In genomic region chr10:817371-817770, GRCh38 we compare ENCODE assay signal across 17 cellular contexts.
DNase-seq lines count a peak whose midpoint lies in the region; ATAC-seq and TF ChIP-seq lines count a peak whose summit lies in the region.
"Had no signal": no experiment of that assay in that cellular context is flagged by ENCODE, and none has a peak within 500 bp of the region (broad histone marks: within the 10 kb centered on the region; RNA-seq: fewer than 3 reads in every experiment).

No MANE protein-coding gene starts in this region.

- TF ChIP-seq CTCF in left ventricle myocardium inferior (IDR thresholded peaks at IDR 0.05; ENCODE audit: borderline replicate concordance) (no peak), fibroblast of the aortic adventitia (IDR thresholded peaks at IDR 0.05; ENCODE audit: insufficient read depth, low read length) (no peak), psoas muscle (IDR thresholded peaks at IDR 0.05) (no peak), upper lobe of right lung (IDR thresholded peaks at IDR 0.05) (no peak), GM10266 (IDR thresholded peaks at IDR 0.05; ENCODE audit: control insufficient read depth, insufficient read depth, low read depth, missing control alignments) (no peak)

- H3K4me1 ChIP-seq in left ventricle myocardium inferior (peaks cover 36% of the 10 kb centered on the region), psoas muscle (peaks cover 20% of the 10 kb centered on the region), upper lobe of right lung (peaks cover 16% of the 10 kb centered on the region)
- H3K4me1 ChIP-seq: A549 had no signal

- no peak for ATAC-seq in psoas muscle
- ATAC-seq in upper lobe of right lung = peak; percentile 69
- no peak for ATAC-seq in GM21526 (IDR thresholded peaks at IDR 0.05; ENCODE audit: low FRiP score, unreplicated experiment)
- ATAC-seq: A549 had no signal

- DNase-seq in left ventricle myocardium inferior (no peak), cardiac septum (ENCODE audit: low spot score) (no peak), fibroblast of the aortic adventitia (ENCODE audit: low read depth) (peak; percentile 8), psoas muscle (no peak), upper lobe of right lung (no peak), GM10266 (ENCODE audit: extremely low spot score) (no peak), DMS 273 (lab: John Stamatoyannopoulos, UW; ENCODE audit: unreplicated experiment) (no peak)
- DNase-seq: GDM1, H7, Kasumi-1, NCI-H1105, NCI-H1694, NCI-H2107, NCI-H2227 treated with DMSO at 0.1 percent for 48 hours, NCI-H524 treated with DMSO at 0.1 percent for 48 hours had no signal

- H3K4me3 ChIP-seq in left ventricle myocardium inferior (no peak overlapping the region), fibroblast of the aortic adventitia (ENCODE audit: low read depth, low read length) (no peak overlapping the region), psoas muscle (no peak overlapping the region), upper lobe of right lung (no peak overlapping the region)
- H3K4me3 ChIP-seq: A549 had no signal

- peak overlapping the region; percentile 20 for H3K27ac ChIP-seq in left ventricle myocardium inferior (replicated peaks)
- H3K27ac ChIP-seq in psoas muscle = peak overlapping the region; percentile 37
- H3K27ac ChIP-seq in upper lobe of right lung = peak overlapping the region; percentile 42
- H3K27ac ChIP-seq: A549 had no signal

- intact Hi-C loops in left ventricle myocardium inferior (cut with micrococcal nuclease) (no loop called here), cardiac septum (cut with DNase I) (loop anchor here (10.0 kb wide), 1 partner anchor 117 kb away; the partner anchor contains the start of gene LARP4B), psoas muscle (cut with DNase I) (no loop called here), upper lobe of right lung (cut with DNase I) (no loop called here)

- no peaks in the 10 kb centered on the region for H3K27me3 ChIP-seq in left ventricle myocardium inferior (ENCODE audit: low read depth)
- H3K27me3 ChIP-seq in psoas muscle (ENCODE audit: insufficient read depth in 3 of 3, low read length in 2 of 3) = no peaks in the 10 kb centered on the region
- H3K27me3 ChIP-seq in upper lobe of right lung = no peaks in the 10 kb centered on the region

- H3K9me3 ChIP-seq in left ventricle myocardium inferior (replicated peaks) (no peaks in the 10 kb centered on the region), psoas muscle (no peaks in the 10 kb centered on the region), upper lobe of right lung (no peaks in the 10 kb centered on the region)
- H3K9me3 ChIP-seq: A549 had no signal

- H3K36me3 ChIP-seq in left ventricle myocardium inferior (peaks cover 86% of the 10 kb centered on the region), psoas muscle (ENCODE audit: insufficient read depth in 1 of 2, low read depth in 1 of 2) (peaks cover 0 to 97% of the 10 kb centered on the region in 2 donors), upper lobe of right lung (peaks cover 99% of the 10 kb centered on the region)

- 67 to 81% (median 75%) methylated on average over 6 of the region's 6 CpGs for WGBS in psoas muscle, 3 donors
